1 cellular context compared by ENCODE assay signal in the genomic region with DNA sequence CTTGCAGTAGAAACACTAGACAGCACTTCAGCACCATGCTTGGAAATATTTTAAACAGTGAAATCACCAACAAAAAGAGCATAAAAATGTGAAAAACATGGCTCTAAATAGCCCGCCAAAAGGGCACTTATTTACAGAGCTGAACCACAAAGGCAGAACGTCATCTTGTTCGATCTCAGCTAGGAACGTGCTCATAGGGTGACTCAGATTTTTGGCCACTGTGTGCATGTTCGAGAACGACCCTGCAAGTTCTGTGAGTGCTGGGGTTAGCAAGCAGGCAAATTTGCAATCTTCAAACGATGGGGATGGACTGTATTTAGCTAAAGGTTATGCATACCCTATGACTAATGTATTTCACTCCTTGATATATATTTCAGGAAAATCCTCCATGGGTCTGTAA.
TF ChIP-seq lines count a peak whose summit lies in the region.

No MANE protein-coding gene starts in this region.

TF ChIP-seq in IMR-90, 13 proteins besides CTCF, POLR2A, EP300 and RAD21 (continued from another document):
- TF ChIP-seq MAFK (IDR thresholded peaks at IDR 0.05; ENCODE audit: low read depth, low read length) (no peak), MXI1 (IDR thresholded peaks at IDR 0.05; ENCODE audit: borderline replicate concordance, low read depth, low read length) (no peak), SMC3 (IDR thresholded peaks at IDR 0.05; ENCODE audit: low read depth, low read length) (no peak), CHD1 (IDR thresholded peaks at IDR 0.05; ENCODE audit: low read depth, low read length) (no peak), NFE2L2 (IDR thresholded peaks at IDR 0.05; ENCODE audit: low read depth, low read length) (no peak), BHLHE40 (IDR thresholded peaks at IDR 0.05; ENCODE audit: low read depth, low read length) (no peak), RCOR1 (IDR thresholded peaks at IDR 0.05; ENCODE audit: insufficient replicate concordance, low read length) (no peak)
- TF ChIP-seq, protein P1, sequence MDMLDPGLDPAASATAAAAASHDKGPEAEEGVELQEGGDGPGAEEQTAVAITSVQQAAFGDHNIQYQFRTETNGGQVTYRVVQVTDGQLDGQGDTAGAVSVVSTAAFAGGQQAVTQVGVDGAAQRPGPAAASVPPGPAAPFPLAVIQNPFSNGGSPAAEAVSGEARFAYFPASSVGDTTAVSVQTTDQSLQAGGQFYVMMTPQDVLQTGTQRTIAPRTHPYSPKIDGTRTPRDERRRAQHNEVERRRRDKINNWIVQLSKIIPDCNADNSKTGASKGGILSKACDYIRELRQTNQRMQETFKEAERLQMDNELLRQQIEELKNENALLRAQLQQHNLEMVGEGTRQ (IDR thresholded peaks at IDR 0.05; ENCODE audit: low read depth, low read length) = no peak
- TF ChIP-seq, protein P2, sequence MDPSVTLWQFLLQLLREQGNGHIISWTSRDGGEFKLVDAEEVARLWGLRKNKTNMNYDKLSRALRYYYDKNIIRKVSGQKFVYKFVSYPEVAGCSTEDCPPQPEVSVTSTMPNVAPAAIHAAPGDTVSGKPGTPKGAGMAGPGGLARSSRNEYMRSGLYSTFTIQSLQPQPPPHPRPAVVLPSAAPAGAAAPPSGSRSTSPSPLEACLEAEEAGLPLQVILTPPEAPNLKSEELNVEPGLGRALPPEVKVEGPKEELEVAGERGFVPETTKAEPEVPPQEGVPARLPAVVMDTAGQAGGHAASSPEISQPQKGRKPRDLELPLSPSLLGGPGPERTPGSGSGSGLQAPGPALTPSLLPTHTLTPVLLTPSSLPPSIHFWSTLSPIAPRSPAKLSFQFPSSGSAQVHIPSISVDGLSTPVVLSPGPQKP (IDR thresholded peaks at IDR 0.05; ENCODE audit: borderline replicate concordance, low read depth, low read length) = no peak
TF ChIP-seq in IMR-90: peak in this region for 0.
